ENCODE assay signal across 21 cellular contexts in genomic region chr10:55212051-55212450, GRCh38.
"Had no signal": no experiment of that assay in that cellular context is flagged by ENCODE, and none has a peak within 500 bp of the region (broad histone marks: within the 10 kb centered on the region; RNA-seq: fewer than 3 reads in every experiment).

No MANE protein-coding gene starts in this region.

- DNase-seq: KBM-7, MV-4-11, NCI-H1048, NCI-H1105, NCI-H1417, NCI-H1436 treated with DMSO at 0.1 percent for 48 hours, NCI-H1694, NCI-H187 treated with DMSO at 0.1 percent for 48 hours, NCI-H2029 treated with DMSO at 0.1 percent for 48 hours, NCI-H2171 treated with DMSO at 0.1 percent for 48 hours, NCI-H345, NCI-H446 treated with DMSO at 0.1 percent for 48 hours, NCI-H510A treated with DMSO at 0.1 percent for 48 hours, NCI-H69, NCI-H774, SHP77, SK-N-SH, SW 1271, T-cell had no signal

- FAIRE-seq: HTR-8/SVneo had no signal

- ATAC-seq: Panc1, T-cell had no signal
